ENCODE assay signal across 27 cellular contexts in the genomic region with DNA sequence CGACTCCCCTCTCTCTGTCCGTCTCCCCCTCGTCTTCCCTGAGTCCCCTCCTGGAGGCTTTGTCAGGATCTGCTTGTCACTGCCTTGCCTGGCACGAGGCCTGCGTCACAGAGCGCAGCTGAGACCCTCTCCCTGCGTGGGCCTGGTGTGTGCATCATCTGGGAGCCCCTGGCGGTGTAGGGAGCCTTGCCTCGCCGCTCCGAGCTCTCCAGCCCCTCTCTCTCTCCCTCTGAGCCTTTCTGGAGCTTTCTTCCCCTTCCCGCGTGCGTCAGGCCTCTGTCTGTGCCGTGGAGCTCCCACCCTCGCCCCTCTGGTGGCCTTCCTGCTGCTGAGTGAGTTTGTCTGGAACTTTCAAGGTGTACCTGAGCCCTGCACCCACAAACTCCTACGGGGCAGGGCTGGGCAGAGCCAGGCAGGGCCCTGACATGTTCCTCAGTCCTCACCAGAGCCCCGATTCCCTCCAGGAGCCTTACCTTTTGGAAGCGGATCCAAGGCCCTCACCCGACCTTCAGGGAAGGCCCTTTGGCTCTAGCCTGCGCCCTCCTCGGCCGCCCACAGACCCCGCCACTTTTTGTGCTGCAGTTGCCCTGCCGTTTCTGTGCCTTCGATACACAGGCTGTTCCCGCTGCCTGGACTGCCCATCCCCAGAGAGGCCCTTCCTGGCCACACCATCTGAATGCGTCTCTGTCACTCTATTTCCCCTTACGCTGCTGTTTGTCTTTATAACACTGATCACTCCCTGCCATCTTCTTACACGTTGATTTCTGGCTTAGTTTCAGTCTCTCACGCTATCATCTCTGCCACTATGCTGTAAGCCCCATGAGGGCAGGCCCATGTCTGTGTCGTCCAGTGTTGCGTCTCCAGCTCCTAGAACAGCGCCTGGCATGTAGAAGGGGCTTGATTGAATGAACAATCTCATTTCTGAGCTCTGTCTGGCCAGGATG.
"Had no signal": no experiment of that assay in that cellular context is flagged by ENCODE, and none has a peak within 500 bp of the region (broad histone marks: within the 10 kb centered on the region; RNA-seq: fewer than 3 reads in every experiment).

No MANE protein-coding gene starts in this region.

- H3K9me3 ChIP-seq: heart left ventricle, lower lobe of right lung, mucosa of descending colon, psoas muscle, right atrium auricular region, thoracic aorta, uterus had no signal

- H2AFZ ChIP-seq: parathyroid adenoma had no signal

- H3K4me1 ChIP-seq: lower lobe of right lung, parathyroid adenoma, psoas muscle, right atrium auricular region, uterus had no signal

- H3K27ac ChIP-seq: coronary artery, dorsolateral prefrontal cortex, heart left ventricle, lower lobe of right lung, parathyroid adenoma, psoas muscle, right atrium auricular region, thoracic aorta, uterus, VCaP had no signal

- ATAC-seq: activated T-cell treated with anti-CD3 and anti-CD28 coated beads, Interleukin-2, amount 50 U/mL, for 72 hours; heart left ventricle; left colon; lower lobe of right lung; mucosa of descending colon; natural killer cell treated with Interleukin-12 subunit alpha and Interleukin-12 subunit beta and Interleukin-15 and Interleukin-18, amount 100 ng/mL, for 72 hours; psoas muscle had no signal

- H3K36me3 ChIP-seq: heart left ventricle, lower lobe of right lung, right atrium auricular region, thoracic aorta, uterus had no signal

- H3K4me3 ChIP-seq: coronary artery, dorsolateral prefrontal cortex, heart left ventricle, lower lobe of right lung, mucosa of descending colon, psoas muscle, right atrium auricular region, thoracic aorta, uterus had no signal

- H3K79me2 ChIP-seq: parathyroid adenoma had no signal

- H3K27me3 ChIP-seq: dorsolateral prefrontal cortex, right atrium auricular region, uterus had no signal

- DNase-seq: activated CD4-positive, alpha-beta T cell treated with anti-CD3 and anti-CD28 coated beads for 4 hours; activated CD4-positive, alpha-beta T cell treated with anti-CD3 and anti-CD28 coated beads, Interleukin-2, amount 50 U/mL, for 4 hours; activated naive CD4-positive, alpha-beta T cell; activated T-cell treated with anti-CD3 and anti-CD28 coated beads for 4 hours; activated T-cell treated with anti-CD3 and anti-CD28 coated beads, Interleukin-2, amount 50 U/mL, for 72 hours; anterior cingulate cortex; dorsolateral prefrontal cortex; effector memory CD4-positive, alpha-beta T cell; foreskin fibroblast; hypothalamus; immature natural killer cell; kidney; left colon; lower lobe of right lung; nucleus accumbens; psoas muscle; stimulated activated CD4-positive, alpha-beta T cell treated with anti-CD3 and anti-CD28 coated beads, Interleukin-2, amount 100 ng/mL, for 48 hours; trophoblast cell; uterus had no signal
